Comparison of ENCODE assay signal across 10 cellular contexts in genomic region chr2:120812866-120813265, GRCh38.
"Had no signal": no experiment of that assay in that cellular context is flagged by ENCODE, and none has a peak within 500 bp of the region (broad histone marks: within the 10 kb centered on the region; RNA-seq: fewer than 3 reads in every experiment).

No MANE protein-coding gene starts in this region.

- H2AFZ ChIP-seq: GM23248, GM23338 had no signal

- H3K9me3 Mint-ChIP-seq: GM23338, H9, HFFc6 had no signal

- ATAC-seq: GM23338, HCT116 had no signal

- H3K4me2 ChIP-seq: GM23338 had no signal

- H3K4me3 ChIP-seq: GM23248, GM23338, HAP-1 had no signal

- H3K9me3 ChIP-seq: HAP-1 had no signal

- H3K27ac Mint-ChIP-seq: GM23338, HFFc6 had no signal

- H3K36me3 ChIP-seq: HAP-1 had no signal

- H3K4me1 ChIP-seq: HAP-1 had no signal

- DNase-seq: GM23248, GOT3, H7, H9, HCEC 1CT, HFFc6 had no signal

- H3K27ac ChIP-seq: GM23248 had no signal

- H3K4me3 Mint-ChIP-seq: GM23338, H9, HFFc6 had no signal

- FAIRE-seq: H54 had no signal

- H3K9ac ChIP-seq: GM23248 had no signal
